ENCODE assay signal across 7 cellular contexts in genomic region chr15:63501256-63502089, GRCh38. TPM values are rescaled to one million over a fixed set of nuclear protein-coding genes. Genes with fewer than 3 reads are reported as not detected.
DNase-seq lines count a peak whose midpoint lies in the region; ATAC-seq, FAIRE-seq and TF ChIP-seq lines count a peak whose summit lies in the region.

No MANE protein-coding gene starts in this region.

- peaks cover 9 to 14% of the 10 kb centered on the region in 2 donors for H3K4me1 ChIP-seq in lung (ENCODE audit: control insufficient read depth in 2 of 2, insufficient read depth in 2 of 2, low read length in 2 of 2)
- peaks cover 27 to 38% of the 10 kb centered on the region in 2 donors for H3K4me1 ChIP-seq in thoracic aorta (ENCODE audit: control insufficient read depth in 1 of 2, low read depth in 2 of 2)

- no peak overlapping the region for H3K27ac Mint-ChIP-seq in T-helper 17 cell

- no peaks in the 10 kb centered on the region for H3K27me3 Mint-ChIP-seq in T-helper 17 cell

- no peaks in the 10 kb centered on the region for H3K9me3 ChIP-seq in T-helper 17 cell (ENCODE audit: control insufficient read depth, low read length, poor library complexity, severe bottlenecking)
- no peaks in the 10 kb centered on the region for H3K9me3 ChIP-seq in lung (ENCODE audit: control insufficient read depth in 2 of 2, insufficient read depth in 1 of 2, low read length in 1 of 2)
- H3K9me3 ChIP-seq in thoracic aorta, result no peaks in the 10 kb centered on the region

- WGBS in lung, 2 donors, result 10 to 19% methylated on average over 21 of the region's 21 CpGs

- intact Hi-C loops in dorsolateral prefrontal cortex (cut with DNase I), result loop anchor here in 1 of 2 donors (2.0 to 10.0 kb wide), 2 partner anchors 35 to 217 kb away; no protein-coding TSS in a partner anchor

- H3K27me3 ChIP-seq in dorsolateral prefrontal cortex (peaks cover 0 to 5% (median 0%) of the 10 kb centered on the region in 45 donors), lung (ENCODE audit: control insufficient read depth, insufficient read depth) (no peaks in the 10 kb centered on the region), thoracic aorta (replicated peaks; ENCODE audit: insufficient read depth) (no peaks in the 10 kb centered on the region)

- H3K4me3 Mint-ChIP-seq in T-helper 17 cell, result peak overlapping the region; percentile 89

- H3K27ac ChIP-seq in dorsolateral prefrontal cortex (peak overlapping the region in 51 of 59 donors; percentile 4 to 96 (median 67)), lung (ENCODE audit: low read depth in 1 of 2, low read length in 1 of 2) (peak overlapping the region in 1 of 2 donors; percentile 98), thoracic aorta (peak overlapping the region; percentile 98 to 99)

- no peak for TF ChIP-seq CTCF in dorsolateral prefrontal cortex (IDR thresholded peaks at IDR 0.05 in 54 of 56, conservative IDR thresholded peaks at IDR 0.05 in 2 of 56; ENCODE audit: low read depth in 1 of 56, partially characterized antibody in 56 of 56)
- TF ChIP-seq CTCF in lung (IDR thresholded peaks at IDR 0.05; ENCODE audit: control extremely low read depth, extremely low read depth), result no peak
- TF ChIP-seq CTCF in thoracic aorta (IDR thresholded peaks at IDR 0.05), result no peak

- ATAC-seq in T-helper 17 cell (no peak), lung (ENCODE audit: insufficient read depth, low FRiP score) (no peak), thoracic aorta (ENCODE audit: insufficient number of reproducible peaks, low FRiP score, low read depth) (no peak)

- no peak for DNase-seq in GM19239 (ENCODE audit: insufficient read length, low spot score)
- DNase-seq in T-helper 17 cell, result peak; percentile 28 to 71 (median 61)
- DNase-seq in dorsolateral prefrontal cortex, result peak in 5 of 10 donors; percentile 34 to 58 (median 45)
- peak; percentile 75 for DNase-seq in lung (ENCODE audit: low spot score)
- DNase-seq in thoracic aorta (ENCODE audit: low spot score), result peak; percentile 79
- no peak for DNase-seq in NAMALWA (ENCODE audit: low spot score)
- no peak for DNase-seq in SIG-M5 (lab: John Stamatoyannopoulos, UW)

- H3K4me1 Mint-ChIP-seq in T-helper 17 cell, result peaks cover 54% of the 10 kb centered on the region

- no peaks in the 10 kb centered on the region for H3K36me3 ChIP-seq in lung (ENCODE audit: control insufficient read depth in 2 of 2, insufficient read depth in 2 of 2, low read length in 2 of 2)
- no peaks in the 10 kb centered on the region for H3K36me3 ChIP-seq in thoracic aorta

- peak; percentile 37 for FAIRE-seq in GM19239 (lab: Jason Lieb, UNC)

- H3K4me3 ChIP-seq in dorsolateral prefrontal cortex (peak overlapping the region in 54 of 59 donors; percentile 3 to 57 (median 34)), lung (no peak overlapping the region), thoracic aorta (peak overlapping the region; percentile 64)

- H3K36me3 Mint-ChIP-seq in T-helper 17 cell (ENCODE audit: low read depth), result peaks cover 5% of the 10 kb centered on the region

RNA-seq across cellular contexts. Expression of gene USP3, which starts 2.9 kb away (rescaled TPM):
- total RNA-seq in T-helper 17 cell, result 100 to 1,000 TPM; 219 to 288 TPM
- total RNA-seq in dorsolateral prefrontal cortex, result 10 to 100 TPM; 11.5 to 36.2 (median 21.9) TPM
- 10 to 100 TPM; 70.1 to 95.5 TPM for total RNA-seq in lung
- polyA plus RNA-seq in lung, result 10 to 100 TPM; 29.1 to 29.8 TPM
- total RNA-seq in thoracic aorta, result 10 to 100 TPM; 37.8 to 54.4 TPM

Comparison
In these comparisons a context has a peak if more than half of its experiments do, and no peak if none do; other contexts are left out.
1. DNase-seq: peak in T-helper 17 cell (3 of 3), lung (single experiment) and thoracic aorta (single experiment); none in GM19239 (single experiment), NAMALWA (single experiment) and SIG-M5 (single experiment).